8 cellular contexts compared by ENCODE assay signal in the genomic region with DNA sequence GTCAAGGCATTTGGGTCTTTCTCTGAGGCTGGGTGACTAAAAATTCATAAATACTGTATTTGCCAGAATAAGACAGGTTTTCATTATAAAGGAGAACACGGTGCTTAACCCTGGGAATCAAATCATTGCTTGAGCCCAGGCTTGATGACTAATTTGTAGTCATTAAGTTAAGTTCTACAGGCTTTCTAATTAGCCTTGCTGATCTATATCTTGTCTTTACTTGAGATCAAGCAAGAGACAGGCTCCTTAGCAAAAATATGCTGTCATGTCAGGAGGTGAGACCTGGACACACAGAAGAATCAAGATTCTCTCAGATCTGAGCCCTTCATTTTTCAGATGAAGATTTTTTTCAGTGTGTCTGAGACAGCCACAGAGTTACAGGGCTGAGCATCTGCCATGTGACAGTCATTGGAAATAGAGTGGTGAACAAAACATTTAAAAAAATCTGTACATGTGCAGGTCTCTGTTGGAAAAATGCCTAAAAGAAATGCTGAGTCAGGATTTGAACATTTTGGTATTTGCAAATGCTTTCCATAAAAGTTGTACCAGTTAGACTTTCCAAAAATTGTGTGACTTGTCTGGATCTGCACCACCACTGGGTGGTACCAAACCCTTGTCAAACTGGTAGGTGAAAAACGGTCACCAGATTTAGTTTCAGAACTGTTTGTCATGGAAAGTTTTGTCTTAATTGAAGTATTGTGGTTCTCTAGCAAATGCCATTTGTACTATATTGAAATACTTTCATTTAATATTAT.
A peak's percentile ranks its signal among the peaks of the same experiment; 100 is the strongest.
DNase-seq lines count a peak whose midpoint lies in the region; ATAC-seq and TF ChIP-seq lines count a peak whose summit lies in the region.

No MANE protein-coding gene starts in this region.

- peaks cover 21% of the 10 kb centered on the region for H3K36me3 ChIP-seq in brain microvascular endothelial cell (replicated peaks)

- in situ Hi-C loops in brain microvascular endothelial cell (cut with HindIII; ENCODE audit: low pct_ligation_motif_present, low sequenced_read_pairs): no loop called here

- peaks cover 28% of the 10 kb centered on the region for H3K4me1 Mint-ChIP-seq in activated T-cell treated with anti-CD3 and anti-CD28 coated beads, Interleukin-2, amount 50 U/mL, for 24 hours (ENCODE audit: low read depth)
- H3K4me1 Mint-ChIP-seq in stimulated activated naive B cell treated with anti-CD40 and anti-IgM and Interleukin-4, amounts not matched to agents 10 μg/mL and 1 μg/mL and 100 μg/mL, for 72 hours: peaks cover 8 to 18% of the 10 kb centered on the region in 2 donors

- H3K27ac Mint-ChIP-seq in activated T-cell treated with anti-CD3 and anti-CD28 coated beads, Interleukin-2, amount 50 U/mL, for 24 hours: peak overlapping the region; percentile 93
- H3K27ac Mint-ChIP-seq in stimulated activated naive B cell treated with anti-CD40 and anti-IgM and Interleukin-4, amounts not matched to agents 10 μg/mL and 1 μg/mL and 100 μg/mL, for 72 hours: peak overlapping the region; percentile 25

- peak overlapping the region; percentile 4 for H3K4me3 Mint-ChIP-seq in activated T-cell treated with anti-CD3 and anti-CD28 coated beads, Interleukin-2, amount 50 U/mL, for 24 hours
- no peak overlapping the region for H3K4me3 Mint-ChIP-seq in stimulated activated naive B cell treated with anti-CD40 and anti-IgM and Interleukin-4, amounts not matched to agents 10 μg/mL and 1 μg/mL and 100 μg/mL, for 72 hours

- no peaks in the 10 kb centered on the region for H3K27me3 Mint-ChIP-seq in activated T-cell treated with anti-CD3 and anti-CD28 coated beads, Interleukin-2, amount 50 U/mL, for 24 hours
- no peaks in the 10 kb centered on the region for H3K27me3 Mint-ChIP-seq in stimulated activated naive B cell treated with anti-CD40 and anti-IgM and Interleukin-4, amounts not matched to agents 10 μg/mL and 1 μg/mL and 100 μg/mL, for 72 hours

- DNase-seq in activated T-cell treated with anti-CD3 and anti-CD28 coated beads, Interleukin-2, amount 50 U/mL, for 24 hours: no peak
- DNase-seq in activated T-cell treated with anti-CD3 and anti-CD28 coated beads for 4 hours (no peak), LNCaP clone FGC (ENCODE audit: low read depth) (peak; percentile 61), brain microvascular endothelial cell (no peak), NCI-H1092 (lab: John Stamatoyannopoulos, UW) (no peak), COLO829 (ENCODE audit: low spot score) (no peak)
- no peak for DNase-seq in stimulated activated naive B cell treated with anti-CD40 and anti-IgM and Interleukin-4, amounts not matched to agents 10 μg/mL and 1 μg/mL and 100 μg/mL, for 72 hours

- no peak overlapping the region for H3K27ac ChIP-seq in brain microvascular endothelial cell

- TF ChIP-seq CTCF in LNCaP clone FGC (IDR thresholded peaks at IDR 0.05; ENCODE audit: control insufficient read depth, extremely low read depth, insufficient read depth) (peak; percentile 63), brain microvascular endothelial cell (IDR thresholded peaks at IDR 0.05; ENCODE audit: low read depth, low read length, missing control alignments) (peak; percentile 20)

- H3K4me3 ChIP-seq in LNCaP clone FGC (ENCODE audit: low read depth, low read length) (no peak overlapping the region), brain microvascular endothelial cell (ENCODE audit: low read depth, low read length) (no peak overlapping the region)

- H3K9me3 Mint-ChIP-seq in activated T-cell treated with anti-CD3 and anti-CD28 coated beads, Interleukin-2, amount 50 U/mL, for 24 hours: no peaks in the 10 kb centered on the region
- H3K9me3 Mint-ChIP-seq in stimulated activated naive B cell treated with anti-CD40 and anti-IgM and Interleukin-4, amounts not matched to agents 10 μg/mL and 1 μg/mL and 100 μg/mL, for 72 hours: no peaks in the 10 kb centered on the region

- no peaks in the 10 kb centered on the region for H3K27me3 ChIP-seq in brain microvascular endothelial cell (replicated peaks)

- peak; percentile 55 to 61 for ATAC-seq in stimulated activated naive B cell treated with anti-CD40 and anti-IgM and Interleukin-4, amounts not matched to agents 10 μg/mL and 1 μg/mL and 100 μg/mL, for 72 hours (replicated peaks)
- ATAC-seq in GM18858 (IDR thresholded peaks at IDR 0.05; ENCODE audit: unreplicated experiment): no peak

- peaks cover 72% of the 10 kb centered on the region for H3K36me3 Mint-ChIP-seq in activated T-cell treated with anti-CD3 and anti-CD28 coated beads, Interleukin-2, amount 50 U/mL, for 24 hours (ENCODE audit: low read depth)
- H3K36me3 Mint-ChIP-seq in stimulated activated naive B cell treated with anti-CD40 and anti-IgM and Interleukin-4, amounts not matched to agents 10 μg/mL and 1 μg/mL and 100 μg/mL, for 72 hours: peaks cover 32 to 37% of the 10 kb centered on the region in 2 donors
